ENCODE assay signal across 8 cellular contexts in genomic region chr19:46786236-46787039, GRCh38. TPM values are rescaled to one million over a fixed set of nuclear protein-coding genes. Genes with fewer than 3 reads are reported as not detected.
DNase-seq lines count a peak whose midpoint lies in the region; FAIRE-seq and TF ChIP-seq lines count a peak whose summit lies in the region.

No MANE protein-coding gene starts in this region.

- intact Hi-C loops in breast epithelium (cut with DNase I; ENCODE audit: low total_unique reads): no loop called here

- H3K4me3 ChIP-seq in AG04449 (ENCODE audit: low read depth, low read length) (peak overlapping the region; percentile 95), breast epithelium (peak overlapping the region; percentile 92 to 95 (median 94)), keratinocyte (ENCODE audit: control insufficient read depth in 2 of 3, extremely low read depth in 1 of 3, insufficient read depth in 2 of 3, low read depth in 1 of 3, low read length in 3 of 3) (peak overlapping the region; percentile 92 to 99 (median 92))

- H3K9me1 ChIP-seq in keratinocyte (ENCODE audit: control insufficient read depth, extremely low read depth, insufficient read depth, low read length): no peaks in the 10 kb centered on the region

- H3K27ac ChIP-seq in VCaP (peak overlapping the region; percentile 89), breast epithelium (peak overlapping the region; percentile 90 to 93), keratinocyte (ENCODE audit: control insufficient read depth, insufficient read depth, low read length) (peak overlapping the region; percentile 95)

- dilution Hi-C loops in keratinocyte (cut with MboI; ENCODE audit: extremely low pct_ligation_motif_present, low sequenced_read_pairs): no loop called here

- H3K36me3 ChIP-seq in breast epithelium: no peaks in the 10 kb centered on the region
- peaks cover 11 to 43% of the 10 kb centered on the region in 2 experiments for H3K36me3 ChIP-seq in keratinocyte (ENCODE audit: control insufficient read depth in 2 of 2, extremely low read depth in 1 of 2, insufficient read depth in 2 of 2, low read length in 2 of 2)

- CTCF ChIA-PET in AG04449 (lab: Yijun Ruan, JAX): interaction anchor here (1.3 to 4.4 kb wide), 5 partner anchors 28 to 54 kb away, joined by 3 to 25 read pairs (median 8); no protein-coding TSS in a partner anchor

- H3K4me1 ChIP-seq in breast epithelium: peaks cover 8 to 15% of the 10 kb centered on the region in 2 donors
- peaks cover 22% of the 10 kb centered on the region for H3K4me1 ChIP-seq in keratinocyte (ENCODE audit: control insufficient read depth, extremely low read depth, insufficient read depth, low read length)

- H2AFZ ChIP-seq in keratinocyte (ENCODE audit: control insufficient read depth, low read length): no peak overlapping the region

- TF ChIP-seq CTCF in AG04449 (IDR thresholded peaks at IDR 0.05; ENCODE audit: insufficient read depth, low read length, missing control alignments): no peak
- no peak for TF ChIP-seq CTCF in VCaP (conservative IDR thresholded peaks at IDR 0.05)
- no peak for TF ChIP-seq CTCF in breast epithelium (IDR thresholded peaks at IDR 0.05)
- TF ChIP-seq CTCF in keratinocyte (optimal IDR thresholded peaks at IDR 0.05 in 1 of 3, IDR thresholded peaks at IDR 0.05 in 1 of 3, conservative IDR thresholded peaks at IDR 0.05 in 1 of 3; ENCODE audit: extremely low read depth in 1 of 3, insufficient read depth in 2 of 3, low read length in 3 of 3): no peak

- POLR2A ChIA-PET in AG04449 (lab: Yijun Ruan, JAX): interaction anchor here (0.6 to 3.3 kb wide), 8 partner anchors 12 to 457 kb away, joined by 3 to 32 read pairs (median 3); no protein-coding TSS in a partner anchor

- H3K9ac ChIP-seq in keratinocyte (ENCODE audit: control insufficient read depth, extremely low read depth, insufficient read depth, low read length): peak overlapping the region; percentile 93

- H3K9me3 ChIP-seq in breast epithelium: no peaks in the 10 kb centered on the region
- H3K9me3 ChIP-seq in keratinocyte (ENCODE audit: control insufficient read depth, low read depth, low read length): no peaks in the 10 kb centered on the region

- H4K20me1 ChIP-seq in keratinocyte (ENCODE audit: control insufficient read depth, extremely low read depth, insufficient read depth, low read length): no peaks in the 10 kb centered on the region

- TF ChIP-seq POLR2A in breast epithelium (IDR thresholded peaks at IDR 0.05): peak; percentile 17

- DNase-seq in AG04449 (ENCODE audit: low read depth, low spot score) (no peak), GM19239 (ENCODE audit: insufficient read length, low spot score) (peak; percentile 67), NCI-H1694 (lab: John Stamatoyannopoulos, UW) (peak; percentile 41), breast epithelium (ENCODE audit: low spot score in 2 of 2) (peak; percentile 61 to 73), keratinocyte (ENCODE audit: low read depth, low spot score) (no peak), cerebellum (ENCODE audit: low spot score) (no peak)
- DNase-seq in stimulated activated CD4-positive, alpha-beta T cell treated with anti-CD3 and anti-CD28 coated beads, Interleukin-1b, Interleukin-23, amount 100 ng/mL, for 1 hour (ENCODE audit: low read depth in 2 of 2): peak; percentile 62 to 68

- H3K27me3 ChIP-seq in breast epithelium: no peaks in the 10 kb centered on the region
- H3K27me3 ChIP-seq in keratinocyte (ENCODE audit: control insufficient read depth, extremely low read depth, insufficient read depth, low read length): no peaks in the 10 kb centered on the region

- peak; percentile 81 for FAIRE-seq in GM19239 (lab: Jason Lieb, UNC)
- peak; percentile 44 for FAIRE-seq in keratinocyte (lab: Jason Lieb, UNC)

- H3K79me2 ChIP-seq in keratinocyte (ENCODE audit: control insufficient read depth, insufficient read depth, low read length): peaks cover 68% of the 10 kb centered on the region

- peak overlapping the region; percentile 87 for H3K4me2 ChIP-seq in keratinocyte (ENCODE audit: control insufficient read depth, extremely low read depth, insufficient read depth, low read depth, low read length)

RNA-seq across cellular contexts. Expression of gene SLC1A5, which starts 2.0 kb away (rescaled TPM):
- 100 to 1,000 TPM; 121 to 146 (median 121) TPM for total RNA-seq in breast epithelium
- 74.8 to 137 TPM (median 90.4 TPM) in 3 replicates for polyA plus RNA-seq in keratinocyte
- 101 TPM for polyA plus RNA-seq in keratinocyte (2011; ENCODE audit: low read depth)
- polyA plus RNA-seq in keratinocyte (2011; cell fraction: cytosol; rRNA removed): 53.8 and 70.9 TPM in 2 replicates
- polyA plus RNA-seq in keratinocyte (2011; cell fraction: nucleus; rRNA removed): 182 and 206 TPM in 2 replicates
- 158 and 196 TPM in 2 replicates for polyA plus RNA-seq in keratinocyte (2012; ENCODE audit: low replicate concordance)
- 111 to 343 TPM (median 153 TPM) in 3 replicates for polyA minus RNA-seq in keratinocyte
- 98.0 TPM for polyA minus RNA-seq in keratinocyte (2011; cell fraction: cytosol; rRNA and poly(A)+ RNA removed)
- 134 and 156 TPM in 2 replicates for polyA minus RNA-seq in keratinocyte (2011; cell fraction: nucleus; rRNA and poly(A)+ RNA removed)
- 6.9 TPM for total RNA-seq in cerebellum

RNA-seq across cellular contexts. Expression of gene STRN4, which starts 40.2 kb away (rescaled TPM):
- total RNA-seq in breast epithelium: 10 to 100 TPM; 45.0 to 57.0 (median 53.7) TPM
- 37.3 to 57.0 TPM (median 45.8 TPM) in 3 replicates for polyA plus RNA-seq in keratinocyte
- 59.7 TPM for polyA plus RNA-seq in keratinocyte (2011; ENCODE audit: low read depth)
- 42.0 and 88.9 TPM in 2 replicates for polyA plus RNA-seq in keratinocyte (2011; cell fraction: cytosol; rRNA removed)
- 69.4 and 94.0 TPM in 2 replicates for polyA plus RNA-seq in keratinocyte (2011; cell fraction: nucleus; rRNA removed)
- 36.7 and 55.0 TPM in 2 replicates for polyA plus RNA-seq in keratinocyte (2012; ENCODE audit: low replicate concordance)
- polyA minus RNA-seq in keratinocyte: 55.6 to 205 TPM (median 59.7 TPM) in 3 replicates
- polyA minus RNA-seq in keratinocyte (2011; cell fraction: cytosol; rRNA and poly(A)+ RNA removed): 84.6 TPM
- polyA minus RNA-seq in keratinocyte (2011; cell fraction: nucleus; rRNA and poly(A)+ RNA removed): 47.5 and 53.7 TPM in 2 replicates
- 73.6 TPM for total RNA-seq in cerebellum

RNA-seq across cellular contexts. Expression of gene FKRP, which starts 40.6 kb away (rescaled TPM):
- total RNA-seq in breast epithelium (10 to 100 TPM; 11.4 to 23.1 (median 12.1) TPM), cerebellum (18.8 TPM)
- polyA plus RNA-seq in keratinocyte: 6.1 to 12.6 TPM (median 6.1 TPM) in 3 replicates
- polyA plus RNA-seq in keratinocyte (2011; ENCODE audit: low read depth): 1.1 TPM
- polyA plus RNA-seq in keratinocyte (2011; cell fraction: cytosol; rRNA removed): 4.2 TPM in 2 replicates
- 24.1 and 28.5 TPM in 2 replicates for polyA plus RNA-seq in keratinocyte (2011; cell fraction: nucleus; rRNA removed)
- polyA plus RNA-seq in keratinocyte (2012; ENCODE audit: low replicate concordance): 7.8 and 13.2 TPM in 2 replicates
- 2.8 to 6.7 TPM (median 5.3 TPM) in 3 replicates for polyA minus RNA-seq in keratinocyte
- polyA minus RNA-seq in keratinocyte (2011; cell fraction: cytosol; rRNA and poly(A)+ RNA removed): 3.6 TPM
- 9.9 and 19.3 TPM in 2 replicates for polyA minus RNA-seq in keratinocyte (2011; cell fraction: nucleus; rRNA and poly(A)+ RNA removed)

Comparison
In these comparisons a context has a peak if more than half of its experiments do, and no peak if none do; other contexts are left out.
1. DNase-seq: peak in GM19239 (single experiment), NCI-H1694 (single experiment), breast epithelium (2 of 2) and stimulated activated CD4-positive, alpha-beta T cell treated with anti-CD3 and anti-CD28 coated beads, Interleukin-1b, Interleukin-23, amount 100 ng/mL, for 1 hour (2 of 2); none in AG04449 (single experiment), keratinocyte (single experiment) and cerebellum (single experiment).
2. RNA of gene SLC1A5, which starts 2.0 kb away (total RNA-seq): 121 to 146 TPM in breast epithelium; 6.9 TPM in cerebellum (single experiment); every median in the first group is over 10 times any median in the second.
3. Peak in every context shown above with its lines, with median percentiles within 50 percentile points of each other: H3K4me3 ChIP-seq and H3K27ac ChIP-seq.